8 cellular contexts compared by ENCODE assay signal in genomic region chr2:84894758-84895520, GRCh38. TPM values are rescaled to one million over a fixed set of nuclear protein-coding genes. Genes with fewer than 3 reads are reported as not detected.
A peak's percentile ranks its signal among the peaks of the same experiment; 100 is the strongest.
DNase-seq lines count a peak whose midpoint lies in the region; ATAC-seq and TF ChIP-seq lines count a peak whose summit lies in the region.

No MANE protein-coding gene starts in this region.

- TF ChIP-seq CTCF in Panc1 (IDR thresholded peaks at IDR 0.05), result no peak
- TF ChIP-seq CTCF in endothelial cell (IDR thresholded peaks at IDR 0.05; ENCODE audit: unreplicated experiment), result no peak
- TF ChIP-seq CTCF in BE2C (IDR thresholded peaks at IDR 0.05; ENCODE audit: low read depth, low read length), result no peak

- H3K27me3 Mint-ChIP-seq in endothelial cell (ENCODE audit: unreplicated experiment), result peaks cover 2% of the 10 kb centered on the region

- H3K27me3 ChIP-seq in Panc1 (ENCODE audit: control insufficient read depth, insufficient read depth, low read length) (no peaks in the 10 kb centered on the region), BE2C (no peaks in the 10 kb centered on the region)

- H3K4me3 ChIP-seq in Panc1 (ENCODE audit: low read depth in 2 of 2, low read length in 2 of 2) (no peak overlapping the region), BE2C (ENCODE audit: low read depth, low read length) (no peak overlapping the region)

- BruUV-seq in Panc1 (replicated peaks; lab: Mats Ljungman, UMichigan), result no TSS peak

- intact Hi-C loops in Panc1 (cut with micrococcal nuclease; ENCODE audit: unreplicated experiment), result no loop called here

- no peak for DNase-seq in activated CD4-positive, CD25-positive, alpha-beta regulatory T cell (lab: John Stamatoyannopoulos, UW)
- DNase-seq in Panc1 (ENCODE audit: low read depth, low spot score) (no peak), endothelial cell (ENCODE audit: low spot score) (no peak), BE2C (no peak), NCI-H526 treated with DMSO at 0.1 percent for 48 hours (lab: John Stamatoyannopoulos, UW) (no peak)
- DNase-seq in stimulated activated CD8-positive, alpha-beta memory T cell treated with anti-CD3 and anti-CD28 coated beads, Interleukin-4, amount 100 ng/mL, for 48 hours, result peak; percentile 31

- H3K36me3 Mint-ChIP-seq in endothelial cell (ENCODE audit: low read depth, unreplicated experiment), result no peaks in the 10 kb centered on the region

- H3K27ac ChIP-seq in Panc1 (ENCODE audit: low read length), result no peak overlapping the region

- H3K4me1 Mint-ChIP-seq in endothelial cell (ENCODE audit: unreplicated experiment), result peaks cover 21% of the 10 kb centered on the region

- peak overlapping the region; percentile 74 for H3K27ac Mint-ChIP-seq in endothelial cell (ENCODE audit: unreplicated experiment)

- H3K4me3 Mint-ChIP-seq in endothelial cell (ENCODE audit: unreplicated experiment), result no peak overlapping the region

- in situ Hi-C loops in Panc1 (cut with HindIII; ENCODE audit: low pct_unique_long_range_greater_than_20kb, low sequenced_read_pairs), result no loop called here

- no peaks in the 10 kb centered on the region for H3K36me3 ChIP-seq in Panc1 (ENCODE audit: control insufficient read depth, insufficient read depth, low read length)
- no peaks in the 10 kb centered on the region for H3K36me3 ChIP-seq in BE2C

- H3K9me3 ChIP-seq in Panc1 (ENCODE audit: control insufficient read depth, insufficient read depth, low read depth, low read length) (no peaks in the 10 kb centered on the region), BE2C (no peaks in the 10 kb centered on the region)

- no peaks in the 10 kb centered on the region for H3K4me1 ChIP-seq in Panc1 (ENCODE audit: control insufficient read depth, insufficient read depth, low read length)
- no peaks in the 10 kb centered on the region for H3K4me1 ChIP-seq in BE2C

- CTCF ChIA-PET in Panc1 (lab: Charles Lee), result no interaction called here

- ATAC-seq in activated CD4-positive, CD25-positive, alpha-beta regulatory T cell treated with anti-CD3 and anti-CD28 coated beads, Interleukin-2, amount 50 U/mL, for 24 hours, result peak; percentile 14 to 25
- peak; percentile 38; the same call in 1 of the 2 replicates for ATAC-seq in Panc1
- ATAC-seq in GM21825 (IDR thresholded peaks at IDR 0.05; ENCODE audit: unreplicated experiment), result no peak

- H3K9me3 Mint-ChIP-seq in endothelial cell (ENCODE audit: unreplicated experiment), result no peaks in the 10 kb centered on the region

- POLR2A ChIA-PET in Panc1 (lab: Charles Lee), result no interaction called here

RNA-seq across cellular contexts. Expression of gene TMSB10, which starts 10.5 kb away (rescaled TPM):
- 1,916 TPM for total RNA-seq in Panc1 (2021; ENCODE audit: unreplicated experiment)
- polyA plus RNA-seq in Panc1 (2012; ENCODE audit: insufficient read length), result 3,818 TPM
- total RNA-seq in endothelial cell (ENCODE audit: unreplicated experiment), result 3,500 TPM
- polyA plus RNA-seq in BE2C (2012; ENCODE audit: insufficient read depth, insufficient read length, low read depth), result 925 TPM

RNA-seq across cellular contexts. Expression of gene TRABD2A, which starts 14.1 kb away (rescaled TPM):
- total RNA-seq in Panc1 (2021; ENCODE audit: unreplicated experiment), result 1.7 TPM
- 0.73 TPM for polyA plus RNA-seq in Panc1 (2012; ENCODE audit: insufficient read length)
- total RNA-seq in endothelial cell (ENCODE audit: unreplicated experiment), result 7.2 TPM
- polyA plus RNA-seq in BE2C (2012; ENCODE audit: insufficient read depth, insufficient read length, low read depth), result not detected
